9 cellular contexts compared by ENCODE assay signal in the genomic region with DNA sequence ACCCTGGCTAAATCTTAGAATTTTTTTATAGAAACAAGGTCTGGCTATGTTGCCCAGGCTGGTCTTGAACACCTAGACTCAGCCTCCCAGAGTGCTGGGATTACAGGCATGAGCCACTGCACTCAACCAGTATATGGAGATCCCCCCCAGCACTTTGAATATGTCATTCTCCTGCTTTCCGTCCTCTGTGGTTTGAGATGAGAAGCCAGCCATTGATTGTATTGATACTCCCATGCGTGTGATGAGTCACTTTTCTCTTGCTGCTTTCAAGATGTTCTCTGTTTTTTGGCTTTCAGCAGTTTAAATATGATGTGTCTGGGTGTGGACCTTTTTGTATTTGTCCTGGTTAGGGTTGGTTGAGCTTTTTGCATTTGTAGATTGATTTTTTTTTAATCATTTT.
A peak's percentile ranks its signal among the peaks of the same experiment; 100 is the strongest.
DNase-seq lines count a peak whose midpoint lies in the region; ATAC-seq and TF ChIP-seq lines count a peak whose summit lies in the region.
"Had no signal": no experiment of that assay in that cellular context is flagged by ENCODE, and none has a peak within 500 bp of the region (broad histone marks: within the 10 kb centered on the region; RNA-seq: fewer than 3 reads in every experiment).

No MANE protein-coding gene starts in this region.

- TF ChIP-seq CTCF in GM10266 (IDR thresholded peaks at IDR 0.05; ENCODE audit: control insufficient read depth, insufficient read depth, low read depth, missing control alignments) = no peak

- ATAC-seq in GM21515 (IDR thresholded peaks at IDR 0.05; ENCODE audit: unreplicated experiment) = peak; percentile 84
- ATAC-seq: gastrocnemius medialis had no signal

- DNase-seq in GM10266 (ENCODE audit: extremely low spot score) (peak; percentile 59), HS-5 (ENCODE audit: low read depth) (peak; percentile 76), fibroblast of gingiva (ENCODE audit: low read depth) (peak; percentile 50), inferior parietal cortex (ENCODE audit: extremely low spot score) (no peak), NCI-H345 treated with DMSO at 0.1 percent for 48 hours (lab: John Stamatoyannopoulos, UW; ENCODE audit: unreplicated experiment) (no peak), COLO668 (lab: John Stamatoyannopoulos, UW; ENCODE audit: unreplicated experiment) (no peak), activated gamma-delta T cell treated with Interleukin-2 at 50 U/mL for 16 hours (no peak)
- DNase-seq: gastrocnemius medialis had no signal

Comparison
In these comparisons a context has a peak if more than half of its experiments do, and no peak if none do; other contexts are left out.
1. DNase-seq: peak in GM10266 (single experiment), HS-5 (single experiment) and fibroblast of gingiva (single experiment); none in inferior parietal cortex (single experiment), NCI-H345 treated with DMSO at 0.1 percent for 48 hours (single experiment), COLO668 (single experiment) and activated gamma-delta T cell treated with Interleukin-2 at 50 U/mL for 16 hours (single experiment).